Comparison of ENCODE assay signal across 19 cellular contexts in genomic region chr1:3378411-3379208, GRCh38.
"Had no signal": no experiment of that assay in that cellular context is flagged by ENCODE, and none has a peak within 500 bp of the region (broad histone marks: within the 10 kb centered on the region; RNA-seq: fewer than 3 reads in every experiment).

No MANE protein-coding gene starts in this region.

- ATAC-seq: left colon; right lobe of liver; stimulated activated memory B cell treated with anti-CD40 and anti-IgM and Interleukin-4, amounts not matched to agents 10 μg/mL and 1 μg/mL and 100 μg/mL, for 72 hours; upper lobe of right lung had no signal

- H3K4me1 ChIP-seq: parathyroid adenoma, right lobe of liver, tibial nerve, upper lobe of right lung had no signal

- H3K9me3 Mint-ChIP-seq: naive B cell; nephron; stimulated activated memory B cell treated with anti-CD40 and anti-IgM and Interleukin-4, amounts not matched to agents 10 μg/mL and 1 μg/mL and 100 μg/mL, for 72 hours had no signal

- H3K36me3 ChIP-seq: prostate gland, right lobe of liver, tibial nerve, upper lobe of right lung had no signal

- H3K27ac ChIP-seq: dorsolateral prefrontal cortex, hepatocyte, parathyroid adenoma, prostate gland, right lobe of liver, upper lobe of right lung had no signal

- H3K9me3 ChIP-seq: prostate gland, right lobe of liver, tibial nerve, upper lobe of right lung had no signal

- H3K4me3 Mint-ChIP-seq: naive B cell; nephron; stimulated activated memory B cell treated with anti-CD40 and anti-IgM and Interleukin-4, amounts not matched to agents 10 μg/mL and 1 μg/mL and 100 μg/mL, for 72 hours had no signal

- H3K4me3 ChIP-seq: dorsolateral prefrontal cortex, hepatocyte, prostate gland, right lobe of liver, tibial nerve, upper lobe of right lung had no signal

- DNase-seq: cortex of kidney; dorsolateral prefrontal cortex; effector CD8-positive, alpha-beta T cell; foreskin melanocyte; head of caudate nucleus; left colon; mesendoderm; naive B cell; retina; right lobe of liver; stimulated activated CD4-positive, alpha-beta T cell treated with anti-CD3 and anti-CD28 coated beads, Interleukin-4, amount 100 ng/mL, for 1 hour; stimulated activated CD8-positive, alpha-beta memory T cell treated with anti-CD3 and anti-CD28 coated beads, Interleukin-4, amount 100 ng/mL, for 48 hours; upper lobe of right lung had no signal

- H3K36me3 Mint-ChIP-seq: naive B cell; stimulated activated memory B cell treated with anti-CD40 and anti-IgM and Interleukin-4, amounts not matched to agents 10 μg/mL and 1 μg/mL and 100 μg/mL, for 72 hours had no signal

- H3K27me3 ChIP-seq: hepatocyte, right lobe of liver, tibial nerve, upper lobe of right lung had no signal

- H3K4me1 Mint-ChIP-seq: naive B cell; stimulated activated memory B cell treated with anti-CD40 and anti-IgM and Interleukin-4, amounts not matched to agents 10 μg/mL and 1 μg/mL and 100 μg/mL, for 72 hours had no signal

- H3K27ac Mint-ChIP-seq: naive B cell; nephron; stimulated activated memory B cell treated with anti-CD40 and anti-IgM and Interleukin-4, amounts not matched to agents 10 μg/mL and 1 μg/mL and 100 μg/mL, for 72 hours had no signal
